1 cellular context compared by ENCODE assay signal in the genomic region with DNA sequence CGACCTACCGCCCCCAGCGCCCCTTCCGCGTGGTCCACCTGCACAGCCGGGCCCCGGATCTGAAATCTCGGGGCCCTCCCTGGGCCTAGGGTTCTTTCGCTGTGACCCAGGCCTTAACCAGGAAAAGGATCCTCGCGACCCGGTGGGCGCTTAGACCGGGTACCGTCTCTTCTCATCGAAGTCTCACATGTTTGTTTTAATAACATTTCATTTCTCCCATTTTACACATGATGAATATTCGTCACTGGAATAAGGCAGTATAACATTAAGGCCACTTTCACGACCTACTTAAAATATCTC.
TF ChIP-seq lines count a peak whose summit lies in the region.

No MANE protein-coding gene starts in this region.

TF ChIP-seq in GM12878, 131 proteins besides CTCF, POLR2A, EP300 and RAD21:
- TF ChIP-seq, protein P1, sequence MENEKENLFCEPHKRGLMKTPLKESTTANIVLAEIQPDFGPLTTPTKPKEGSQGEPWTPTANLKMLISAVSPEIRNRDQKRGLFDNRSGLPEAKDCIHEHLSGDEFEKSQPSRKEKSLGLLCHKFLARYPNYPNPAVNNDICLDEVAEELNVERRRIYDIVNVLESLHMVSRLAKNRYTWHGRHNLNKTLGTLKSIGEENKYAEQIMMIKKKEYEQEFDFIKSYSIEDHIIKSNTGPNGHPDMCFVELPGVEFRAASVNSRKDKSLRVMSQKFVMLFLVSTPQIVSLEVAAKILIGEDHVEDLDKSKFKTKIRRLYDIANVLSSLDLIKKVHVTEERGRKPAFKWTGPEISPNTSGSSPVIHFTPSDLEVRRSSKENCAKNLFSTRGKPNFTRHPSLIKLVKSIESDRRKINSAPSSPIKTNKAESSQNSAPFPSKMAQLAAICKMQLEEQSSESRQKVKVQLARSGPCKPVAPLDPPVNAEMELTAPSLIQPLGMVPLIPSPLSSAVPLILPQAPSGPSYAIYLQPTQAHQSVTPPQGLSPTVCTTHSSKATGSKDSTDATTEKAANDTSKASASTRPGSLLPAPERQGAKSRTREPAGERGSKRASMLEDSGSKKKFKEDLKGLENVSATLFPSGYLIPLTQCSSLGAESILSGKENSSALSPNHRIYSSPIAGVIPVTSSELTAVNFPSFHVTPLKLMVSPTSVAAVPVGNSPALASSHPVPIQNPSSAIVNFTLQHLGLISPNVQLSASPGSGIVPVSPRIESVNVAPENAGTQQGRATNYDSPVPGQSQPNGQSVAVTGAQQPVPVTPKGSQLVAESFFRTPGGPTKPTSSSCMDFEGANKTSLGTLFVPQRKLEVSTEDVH (IDR thresholded peaks at IDR 0.05; ENCODE audit: low read depth, partially characterized antibody), result peak; percentile 31
- TF ChIP-seq ZBTB40 (IDR thresholded peaks at IDR 0.05; ENCODE audit: borderline replicate concordance) (0 out of 2 replicates have a peak, but pooled peaks have one; percentile 73), FOXM1 (IDR thresholded peaks at IDR 0.05; ENCODE audit: low read depth, low read length) (no peak), POLR2AphosphoS2 (IDR thresholded peaks at IDR 0.05; ENCODE audit: low read depth, low read length) (peak; percentile 28; the same call in 1 of the 2 replicates), SMARCA5 (IDR thresholded peaks at IDR 0.05) (0 out of 2 replicates have a peak, but pooled peaks have one; percentile 7)
